6 cellular contexts compared by ENCODE assay signal in genomic region chr3:63294332-63294731, GRCh38. TPM values are rescaled to one million over a fixed set of nuclear protein-coding genes. Genes with fewer than 3 reads are reported as not detected.
"Had no signal": no experiment of that assay in that cellular context is flagged by ENCODE, and none has a peak within 500 bp of the region (broad histone marks: within the 10 kb centered on the region; RNA-seq: fewer than 3 reads in every experiment).

No MANE protein-coding gene starts in this region.

- DNase-seq: IMR-90, KBM-7, KG1 had no signal

RNA-seq across cellular contexts. Expression of gene SYNPR, which starts 16.2 kb away (rescaled TPM):
- total RNA-seq: HT-29, HT1080, IMR-90, K562 had no signal
